23 cellular contexts compared by ENCODE assay signal in genomic region chrX:48715876-48716502, GRCh38. TPM values are rescaled to one million over a fixed set of nuclear protein-coding genes. Genes with fewer than 3 reads are reported as not detected.
DNase-seq lines count a peak whose midpoint lies in the region; ATAC-seq lines count a peak whose summit lies in the region.
"Had no signal": no experiment of that assay in that cellular context is flagged by ENCODE, and none has a peak within 500 bp of the region (broad histone marks: within the 10 kb centered on the region; RNA-seq: fewer than 3 reads in every experiment).

No MANE protein-coding gene starts in this region.

- no peaks in the 10 kb centered on the region for H3K9me2 ChIP-seq in GM23248 (ENCODE audit: insufficient read depth)

- 49 to 58% methylated on average over 4 of the region's 4 CpGs for WGBS in GM23248 (ENCODE audit: low coverage in 1 of 2, low lambda C conversion rate in 2 of 2, missing lambda C conversion rate in 2 of 2), 2 experiments

- H3K36me3 ChIP-seq in GM23248 (ENCODE audit: low read depth): no peaks in the 10 kb centered on the region
- H3K36me3 ChIP-seq: left ventricle myocardium inferior, tibial nerve had no signal

- DNase-seq in T-helper 1 cell (no peak), GM23248 (peak; percentile 30), DMS114 treated with DMSO at 0.1 percent for 48 hours (lab: John Stamatoyannopoulos, UW; ENCODE audit: unreplicated experiment) (no peak), D341Med (ENCODE audit: low spot score) (no peak), NCI-H1694 treated with DMSO at 0.1 percent for 48 hours (lab: John Stamatoyannopoulos, UW) (no peak)
- peak in 3 of 10 donors; percentile 12 to 25 (median 19) for DNase-seq in naive thymus-derived CD8-positive, alpha-beta T cell
- DNase-seq: aorta, DMS79 treated with DMSO at 0.1 percent for 48 hours, foreskin melanocyte, KBM-7, left ventricle myocardium inferior, NCI-H1417 treated with DMSO at 0.1 percent for 48 hours, RPMI8226, SW 1271 had no signal

- peak overlapping the region; percentile 96 for H3K27ac Mint-ChIP-seq in T-helper 1 cell treated with Interleukin-12 subunit alpha and Interleukin-12 subunit beta and Interleukin-4 antibody, amounts not matched to agents 30 μg/mL and 1 μg/mL, for 36 hours
- peak overlapping the region; percentile 91 for H3K27ac Mint-ChIP-seq in activated T-helper 17 cell treated with anti-CD3 and anti-CD28 coated beads, Interleukin-2, amount 50 U/mL, for 72 hours
- H3K27ac Mint-ChIP-seq in naive thymus-derived CD8-positive, alpha-beta T cell: peak overlapping the region; percentile 78 to 97 (median 90)
- H3K27ac Mint-ChIP-seq: WTC11 had no signal

- no peak overlapping the region for H3K9ac ChIP-seq in GM23248
- H3K9ac ChIP-seq: parathyroid adenoma had no signal

- H3K36me3 Mint-ChIP-seq in T-helper 1 cell treated with Interleukin-12 subunit alpha and Interleukin-12 subunit beta and Interleukin-4 antibody, amounts not matched to agents 30 μg/mL and 1 μg/mL, for 36 hours (ENCODE audit: low read depth): peaks cover 18% of the 10 kb centered on the region
- peaks cover 13% of the 10 kb centered on the region for H3K36me3 Mint-ChIP-seq in activated T-helper 17 cell treated with anti-CD3 and anti-CD28 coated beads, Interleukin-2, amount 50 U/mL, for 72 hours (ENCODE audit: low read depth)
- H3K36me3 Mint-ChIP-seq in naive thymus-derived CD8-positive, alpha-beta T cell: peaks cover 0 to 2% (median 0%) of the 10 kb centered on the region in 3 donors
- H3K36me3 Mint-ChIP-seq: WTC11 had no signal

- no peak overlapping the region for H3K27ac ChIP-seq in GM23248
- H3K27ac ChIP-seq: 22Rv1, left ventricle myocardium inferior, parathyroid adenoma, tibial nerve had no signal

- peaks cover 13% of the 10 kb centered on the region for H3K4me1 ChIP-seq in GM23248 (ENCODE audit: insufficient read depth)
- H3K4me1 ChIP-seq: parathyroid adenoma, tibial nerve had no signal

- ATAC-seq in activated T-helper 17 cell treated with anti-CD3 and anti-CD28 coated beads, Interleukin-2, amount 50 U/mL, for 72 hours (replicated peaks): peak; percentile 31
- peak in 1 of 2 donors; percentile 12 for ATAC-seq in naive thymus-derived CD8-positive, alpha-beta T cell
- ATAC-seq: WTC11 had no signal

- no peaks in the 10 kb centered on the region for H4K20me1 ChIP-seq in GM23248 (ENCODE audit: insufficient read depth)

- H2AFZ ChIP-seq in GM23248: no peak overlapping the region
- H2AFZ ChIP-seq: parathyroid adenoma had no signal

- no peaks in the 10 kb centered on the region for H3K27me3 Mint-ChIP-seq in T-helper 1 cell treated with Interleukin-12 subunit alpha and Interleukin-12 subunit beta and Interleukin-4 antibody, amounts not matched to agents 30 μg/mL and 1 μg/mL, for 36 hours (ENCODE audit: low read depth)
- no peaks in the 10 kb centered on the region for H3K27me3 Mint-ChIP-seq in activated T-helper 17 cell treated with anti-CD3 and anti-CD28 coated beads, Interleukin-2, amount 50 U/mL, for 72 hours
- no peaks in the 10 kb centered on the region for H3K27me3 Mint-ChIP-seq in naive thymus-derived CD8-positive, alpha-beta T cell

- POLR2A ChIA-PET in naive thymus-derived CD8-positive, alpha-beta T cell (lab: Charles Lee): interaction anchor here (1.7 to 4.6 kb wide), 2 partner anchors 21 to 39 kb away, joined by 5 to 28 read pairs; no protein-coding TSS in a partner anchor

- no peaks in the 10 kb centered on the region for H3K27me3 ChIP-seq in GM23248 (replicated peaks; ENCODE audit: insufficient read depth)
- H3K27me3 ChIP-seq: tibial nerve had no signal

- H3F3A ChIP-seq in GM23248 (ENCODE audit: insufficient read depth): peaks cover 8% of the 10 kb centered on the region; the same call in 1 of the 2 replicates

- H3K4me3 ChIP-seq in GM23248: no peak overlapping the region
- H3K4me3 ChIP-seq: left ventricle myocardium inferior, tibial nerve had no signal

- H3K79me2 ChIP-seq in GM23248 (ENCODE audit: insufficient read depth): no peaks in the 10 kb centered on the region
- H3K79me2 ChIP-seq: parathyroid adenoma had no signal

- H3K9me3 Mint-ChIP-seq in T-helper 1 cell treated with Interleukin-12 subunit alpha and Interleukin-12 subunit beta and Interleukin-4 antibody, amounts not matched to agents 30 μg/mL and 1 μg/mL, for 36 hours: no peaks in the 10 kb centered on the region
- no peaks in the 10 kb centered on the region for H3K9me3 Mint-ChIP-seq in activated T-helper 17 cell treated with anti-CD3 and anti-CD28 coated beads, Interleukin-2, amount 50 U/mL, for 72 hours
- H3K9me3 Mint-ChIP-seq in naive thymus-derived CD8-positive, alpha-beta T cell: no peaks in the 10 kb centered on the region
- H3K9me3 Mint-ChIP-seq: WTC11 had no signal

- peak overlapping the region; percentile 49 for H3K4me3 Mint-ChIP-seq in T-helper 1 cell treated with Interleukin-12 subunit alpha and Interleukin-12 subunit beta and Interleukin-4 antibody, amounts not matched to agents 30 μg/mL and 1 μg/mL, for 36 hours
- peak overlapping the region; percentile 76 for H3K4me3 Mint-ChIP-seq in activated T-helper 17 cell treated with anti-CD3 and anti-CD28 coated beads, Interleukin-2, amount 50 U/mL, for 72 hours
- peak overlapping the region in 9 of 10 donors; percentile 6 to 68 (median 32) for H3K4me3 Mint-ChIP-seq in naive thymus-derived CD8-positive, alpha-beta T cell
- H3K4me3 Mint-ChIP-seq: WTC11 had no signal

- no peaks in the 10 kb centered on the region for H3K9me3 ChIP-seq in GM23248 (ENCODE audit: low read depth)
- H3K9me3 ChIP-seq: left ventricle myocardium inferior, tibial nerve had no signal

- in situ Hi-C loops in GM23248 (cut with MboI): no loop called here

- H3K4me1 Mint-ChIP-seq in T-helper 1 cell treated with Interleukin-12 subunit alpha and Interleukin-12 subunit beta and Interleukin-4 antibody, amounts not matched to agents 30 μg/mL and 1 μg/mL, for 36 hours (ENCODE audit: low read depth): peaks cover 62% of the 10 kb centered on the region
- peaks cover 71% of the 10 kb centered on the region for H3K4me1 Mint-ChIP-seq in activated T-helper 17 cell treated with anti-CD3 and anti-CD28 coated beads, Interleukin-2, amount 50 U/mL, for 72 hours
- H3K4me1 Mint-ChIP-seq in naive thymus-derived CD8-positive, alpha-beta T cell: peaks cover 63 to 78% (median 76%) of the 10 kb centered on the region in 4 donors
- H3K4me1 Mint-ChIP-seq: WTC11 had no signal

- H3K4me2 ChIP-seq in GM23248 (ENCODE audit: unreplicated experiment): no peak overlapping the region

RNA-seq across cellular contexts. Expression of gene SUV39H1, which starts 19.5 kb away (rescaled TPM):
- 6.8 and 8.1 TPM in 2 replicates for total RNA-seq in GM23248 (2014; rRNA removed; shearing (Covaris generic))
- polyA plus RNA-seq in GM23248 (2016; fragmentation: Nextera tagmentation; extraction: Ambion mirVana): 6.0 TPM in 2 replicates
- total RNA-seq in activated T-helper 17 cell treated with anti-CD3 and anti-CD28 coated beads, Interleukin-2, amount 50 U/mL, for 72 hours: 10 to 100 TPM; 24.2 to 30.5 TPM
- 1 to 10 TPM; 9.4 to 9.8 TPM for total RNA-seq in naive thymus-derived CD8-positive, alpha-beta T cell
- 10 to 100 TPM in 2 of 3 donors, 1 to 10 TPM in 1; 9.8 to 13.9 (median 10.2) TPM for polyA plus RNA-seq in naive thymus-derived CD8-positive, alpha-beta T cell

RNA-seq across cellular contexts. Expression of gene WAS, which starts 32.4 kb away (rescaled TPM):
- total RNA-seq in GM23248 (2014; rRNA removed; shearing (Covaris generic)): not detected in 2 replicates
- not detected in 2 replicates for polyA plus RNA-seq in GM23248 (2016; fragmentation: Nextera tagmentation; extraction: Ambion mirVana)
- total RNA-seq in activated T-helper 17 cell treated with anti-CD3 and anti-CD28 coated beads, Interleukin-2, amount 50 U/mL, for 72 hours: 100 to 1,000 TPM in 1 of 2 donors, 10 to 100 TPM in 1; 96.8 to 102 TPM
- 10 to 100 TPM; 98.4 to 99.7 TPM for total RNA-seq in naive thymus-derived CD8-positive, alpha-beta T cell
- 10 to 100 TPM; 13.9 to 25.1 (median 19.7) TPM for polyA plus RNA-seq in naive thymus-derived CD8-positive, alpha-beta T cell
- polyA plus RNA-seq: endothelial cell of umbilical vein had no signal

RNA-seq across cellular contexts. Expression of gene GLOD5, which starts 45.6 kb away (rescaled TPM):
- total RNA-seq in GM23248 (2014; rRNA removed; shearing (Covaris generic)): not detected in 2 replicates
- not detected in 2 replicates for polyA plus RNA-seq in GM23248 (2016; fragmentation: Nextera tagmentation; extraction: Ambion mirVana)
- not detected for total RNA-seq in activated T-helper 17 cell treated with anti-CD3 and anti-CD28 coated beads, Interleukin-2, amount 50 U/mL, for 72 hours
- total RNA-seq in naive thymus-derived CD8-positive, alpha-beta T cell: not detected
- polyA plus RNA-seq in naive thymus-derived CD8-positive, alpha-beta T cell: not detected
- total RNA-seq: aorta, endothelial cell of umbilical vein, left ventricle myocardium inferior, skeletal muscle tissue, tibial nerve, WTC11 had no signal
- polyA plus RNA-seq: BJ, endothelial cell of umbilical vein had no signal

Comparison
In these comparisons a context has a peak if more than half of its experiments do, and no peak if none do; other contexts are left out.
1. RNA of gene WAS, which starts 32.4 kb away (total RNA-seq): 96.8 to 102 TPM in activated T-helper 17 cell treated with anti-CD3 and anti-CD28 coated beads, Interleukin-2, amount 50 U/mL, for 72 hours and 98.4 to 99.7 TPM in naive thymus-derived CD8-positive, alpha-beta T cell; not detected in GM23248; every median in the first group is over 10 times any median in the second.
2. Peak in every context shown above with its lines, with median percentiles within 50 percentile points of each other: H3K27ac Mint-ChIP-seq and H3K4me3 Mint-ChIP-seq.